8 cellular contexts compared by ENCODE assay signal in the genomic region with DNA sequence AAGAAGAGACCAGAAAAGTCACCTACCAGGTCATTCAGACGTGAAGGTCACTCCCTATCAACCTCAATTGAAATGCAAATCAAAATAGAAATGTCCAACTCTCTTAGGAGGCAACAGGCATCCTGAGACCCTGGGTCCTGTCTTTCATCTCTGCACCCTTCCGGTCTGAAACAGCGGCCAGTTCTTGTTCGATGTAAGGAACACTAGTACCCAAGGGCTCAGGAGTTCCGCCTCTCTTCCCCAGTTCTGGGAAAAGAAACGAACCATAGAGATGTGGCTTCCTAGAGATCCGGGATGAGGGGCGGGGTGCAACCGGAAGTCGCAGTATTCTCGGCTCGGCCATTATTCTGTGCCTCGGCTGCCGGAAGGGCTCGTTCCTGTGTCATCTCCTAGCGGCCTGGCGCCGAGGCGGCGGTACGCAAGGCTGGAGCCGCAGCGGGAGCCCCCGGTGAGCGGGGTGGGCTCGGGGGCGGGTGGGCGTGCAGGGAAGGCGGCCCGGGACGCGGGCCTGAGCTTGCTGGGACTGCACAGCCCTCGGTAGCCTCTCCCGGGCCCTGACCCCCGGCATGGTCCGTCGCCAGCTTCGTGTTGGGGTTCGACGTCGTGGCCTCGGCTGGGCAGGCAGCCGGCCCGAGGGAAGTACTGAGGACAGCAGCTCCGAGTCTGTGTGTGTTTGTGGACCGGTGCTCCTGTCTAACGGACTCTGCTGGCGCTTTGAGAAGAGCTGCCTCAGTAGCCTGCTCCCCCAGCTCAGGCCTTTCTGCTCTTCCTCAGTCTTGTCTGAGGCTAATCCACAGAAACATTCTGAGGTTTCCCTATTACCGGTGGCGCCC. TPM values are rescaled to one million over a fixed set of nuclear protein-coding genes. Genes with fewer than 3 reads are reported as not detected.
A peak's percentile ranks its signal among the peaks of the same experiment; 100 is the strongest.
DNase-seq lines count a peak whose midpoint lies in the region; ATAC-seq and TF ChIP-seq lines count a peak whose summit lies in the region.

A gene (plus strand): TSS at position 341 of the 833 bp plus-strand sequence. CDS start 4,119 bp downstream, outside the sequence.

- peaks cover 54% of the 10 kb centered on the region for H3K4me1 Mint-ChIP-seq in CD4-positive, alpha-beta T cell (ENCODE audit: low read depth)

- H3K27ac Mint-ChIP-seq in CD4-positive, alpha-beta T cell: peak within 1 kb of the TSS; percentile 82

- no peak within 1 kb of the TSS for H4K5ac ChIP-seq in mesendoderm (ENCODE audit: low read length)

- WGBS in mesendoderm (ENCODE audit: extremely low coverage, insufficient coverage, low lambda C conversion rate): no CpG with 5 or more reads among the region's 50 CpGs

- no peak for TF ChIP-seq CTCF in CD4-positive, alpha-beta T cell (IDR thresholded peaks at IDR 0.05)

- peaks cover 45% of the 10 kb centered on the region for H3K36me3 Mint-ChIP-seq in CD4-positive, alpha-beta T cell (ENCODE audit: low read depth)

- no peak within 1 kb of the TSS for H3K27ac ChIP-seq in CD4-positive, alpha-beta T cell (ENCODE audit: low read depth, low read length)
- peak within 1 kb of the TSS; percentile 86 for H3K27ac ChIP-seq in mesendoderm (ENCODE audit: low read depth, low read length)

- H3K4me3 ChIP-seq in endocrine pancreas (ENCODE audit: control insufficient read depth, insufficient read depth, low read length) (peak within 1 kb of the TSS; percentile 87), mesendoderm (ENCODE audit: low read length) (peak within 1 kb of the TSS; percentile 89)

- CTCF ChIA-PET in CD4-positive, alpha-beta T cell (lab: Charles Lee): interaction anchor here (1.6 kb wide), 1 partner anchor 93 kb away, joined by 4 read pairs; no protein-coding TSS in a partner anchor

- H3K4me2 ChIP-seq in mesendoderm (ENCODE audit: low read length): peak within 1 kb of the TSS; percentile 66

- peaks cover 6% of the 10 kb centered on the region for H3K79me2 ChIP-seq in mesendoderm (ENCODE audit: control insufficient read depth, insufficient read depth, low read length)

- H2BK5ac ChIP-seq in mesendoderm (ENCODE audit: low read length): peak within 1 kb of the TSS; percentile 27

- H3K27me3 Mint-ChIP-seq in CD4-positive, alpha-beta T cell: no peaks in the 10 kb centered on the region

- H3K36me3 ChIP-seq in endocrine pancreas (ENCODE audit: control insufficient read depth, insufficient read depth, low read length) (peaks cover 4% of the 10 kb centered on the region), mesendoderm (ENCODE audit: control insufficient read depth, insufficient read depth, low read length) (no peaks in the 10 kb centered on the region)

- ATAC-seq in CD4-positive, alpha-beta T cell (ENCODE audit: poor library complexity): peak; percentile 56
- peak; percentile 90 for ATAC-seq in GM19351 (IDR thresholded peaks at IDR 0.05; ENCODE audit: unreplicated experiment)
- peak; percentile 86 for ATAC-seq in HG03520 (IDR thresholded peaks at IDR 0.05; ENCODE audit: unreplicated experiment)

- POLR2A ChIA-PET in CD4-positive, alpha-beta T cell (lab: Charles Lee): interaction anchor here (0.8 to 2.4 kb wide), 9 partner anchors 8 to 351 kb away, joined by 3 to 9 read pairs (median 4); a partner anchor contains a TSS

- H3K27me3 ChIP-seq in CD4-positive, alpha-beta T cell (ENCODE audit: control insufficient read depth, insufficient read depth, low read length): no peaks in the 10 kb centered on the region
- H3K27me3 ChIP-seq in endocrine pancreas (ENCODE audit: control insufficient read depth, insufficient read depth, low read length) (no peaks in the 10 kb centered on the region), mesendoderm (ENCODE audit: insufficient read depth, low read length, poor library complexity) (no peaks in the 10 kb centered on the region)

- peak within 1 kb of the TSS; percentile 99 for H3K18ac ChIP-seq in mesendoderm (ENCODE audit: low read length)

- peak within 1 kb of the TSS; percentile 48 for H2BK120ac ChIP-seq in mesendoderm (ENCODE audit: low read depth, low read length)

- peak within 1 kb of the TSS; percentile 93 for H3K4ac ChIP-seq in mesendoderm (ENCODE audit: low read depth, low read length)

- H3K9ac ChIP-seq in endocrine pancreas (ENCODE audit: control insufficient read depth, insufficient read depth, low read length): peak within 1 kb of the TSS; percentile 62
- H3K9ac ChIP-seq in mesendoderm (ENCODE audit: low read length): peak within 1 kb of the TSS; percentile 90

- peak; percentile 7 to 59 (median 28) for DNase-seq in CD4-positive, alpha-beta T cell
- DNase-seq in NCI-H82 treated with DMSO at 0.1 percent for 48 hours (lab: John Stamatoyannopoulos, UW; ENCODE audit: unreplicated experiment) (peak; percentile 84), mesendoderm (peak; percentile 97)
- peak; percentile 86 for DNase-seq in activated CD8-positive, alpha-beta memory T cell treated with anti-CD3 and anti-CD28 coated beads for 24 hours
- DNase-seq in stimulated activated CD8-positive, alpha-beta memory T cell treated with anti-CD3 and anti-CD28 coated beads, Interleukin-15, amount 100 ng/mL, for 1 hour (ENCODE audit: low read depth): peak; percentile 18

- no peaks in the 10 kb centered on the region for H3K9me3 ChIP-seq in CD4-positive, alpha-beta T cell (ENCODE audit: control insufficient read depth, low read length)
- H3K9me3 ChIP-seq in endocrine pancreas (ENCODE audit: control insufficient read depth, low read length): no peaks in the 10 kb centered on the region

- H3K56ac ChIP-seq in mesendoderm (ENCODE audit: low read length): peak within 1 kb of the TSS; percentile 97

- H3K4me1 ChIP-seq in endocrine pancreas (ENCODE audit: control insufficient read depth, insufficient read depth, low read length): peaks cover 13% of the 10 kb centered on the region
- H3K4me1 ChIP-seq in mesendoderm (ENCODE audit: control insufficient read depth, low read depth, low read length): peaks cover 3% of the 10 kb centered on the region

- no peak within 1 kb of the TSS for H2BK15ac ChIP-seq in mesendoderm (replicated peaks; ENCODE audit: low read depth)

- peaks cover 4% of the 10 kb centered on the region for H3K79me1 ChIP-seq in mesendoderm (ENCODE audit: low read length)

- intact Hi-C loops in CD4-positive, alpha-beta T cell (cut with DNase I, micrococcal nuclease): loop anchor here in 1 of 2 experiments (2.0 to 10.0 kb wide), 4 partner anchors 73 to 290 kb away; a partner anchor contains a TSS

- no peaks in the 10 kb centered on the region for H3K9me3 Mint-ChIP-seq in CD4-positive, alpha-beta T cell

- no peak within 1 kb of the TSS for H2AK5ac ChIP-seq in mesendoderm (ENCODE audit: low read length)

- no peak within 1 kb of the TSS for H3K23ac ChIP-seq in mesendoderm (ENCODE audit: low read length)

- H4K8ac ChIP-seq in mesendoderm (ENCODE audit: low read depth, low read length): no peak within 1 kb of the TSS

- peak within 1 kb of the TSS; percentile 93 for H3K4me3 Mint-ChIP-seq in CD4-positive, alpha-beta T cell

RNA-seq across cellular contexts. Expression of the gene that starts here (rescaled TPM):
- total RNA-seq in CD4-positive, alpha-beta T cell: 1 to 10 TPM; 3.2 to 3.5 TPM
- polyA plus RNA-seq in mesendoderm (2013, experiment 1 of 2): 11.1 TPM
- 10.2 TPM for polyA plus RNA-seq in mesendoderm (2013, experiment 2 of 2)

Comparison
In these comparisons a context has a peak if more than half of its experiments do, and no peak if none do; other contexts are left out.
1. DNase-seq: peak in every context shown above with its lines; median percentile 97 in mesendoderm; 86 in activated CD8-positive, alpha-beta memory T cell treated with anti-CD3 and anti-CD28 coated beads for 24 hours; 84 in NCI-H82 treated with DMSO at 0.1 percent for 48 hours; 28 in CD4-positive, alpha-beta T cell; 18 in stimulated activated CD8-positive, alpha-beta memory T cell treated with anti-CD3 and anti-CD28 coated beads, Interleukin-15, amount 100 ng/mL, for 1 hour.